In genomic region chr15:44735482-44736260, GRCh38 we compare ENCODE assay signal across 8 cellular contexts. TPM values are rescaled to one million over a fixed set of nuclear protein-coding genes. Genes with fewer than 3 reads are reported as not detected.
DNase-seq lines count a peak whose midpoint lies in the region; ATAC-seq and TF ChIP-seq lines count a peak whose summit lies in the region.

No MANE protein-coding gene starts in this region.

- no peaks in the 10 kb centered on the region for H3K27me3 Mint-ChIP-seq in activated CD4-positive, alpha-beta memory T cell treated with anti-CD3 and anti-CD28 coated beads for 36 hours
- no peaks in the 10 kb centered on the region for H3K27me3 Mint-ChIP-seq in type B pancreatic cell

- H3K36me3 ChIP-seq in BLaER1 (peaks cover 9% of the 10 kb centered on the region; the same call in 1 of the 2 replicates), left lung (peaks cover 0 to 9% of the 10 kb centered on the region in 2 donors)

- H3K9me3 Mint-ChIP-seq in activated CD4-positive, alpha-beta memory T cell treated with anti-CD3 and anti-CD28 coated beads for 36 hours: peaks cover under 1% of the 10 kb centered on the region
- H3K9me3 Mint-ChIP-seq in type B pancreatic cell: no peaks in the 10 kb centered on the region

- peak overlapping the region; percentile 38; the same call in 1 of the 2 replicates for H3K9ac ChIP-seq in BLaER1

- peak; percentile 82 for DNase-seq in activated CD4-positive, alpha-beta memory T cell treated with anti-CD3 and anti-CD28 coated beads for 36 hours
- no peak for DNase-seq in left lung
- no peak for DNase-seq in type B pancreatic cell (ENCODE audit: extremely low spot score, unreplicated experiment)
- DNase-seq in NCI-H187 (lab: John Stamatoyannopoulos, UW): no peak

- H3K4me2 ChIP-seq in BLaER1: peak overlapping the region; percentile 65

- ATAC-seq in HG02759 (IDR thresholded peaks at IDR 0.05; ENCODE audit: unreplicated experiment): peak; percentile 47
- ATAC-seq in left lung: peak; percentile 70
- no peak for ATAC-seq in HG03460 (IDR thresholded peaks at IDR 0.05; ENCODE audit: unreplicated experiment)
- no peak for ATAC-seq in GM18868 (IDR thresholded peaks at IDR 0.05; ENCODE audit: unreplicated experiment)

- CTCF ChIA-PET in activated CD4-positive, alpha-beta memory T cell treated with anti-CD3 and anti-CD28 coated beads for 36 hours (lab: Charles Lee): interaction anchor here (0.6 to 7.6 kb wide), 20 partner anchors 9 to 190 kb away, joined by 3 to 209 read pairs (median 8); partner anchors contain the start of genes B2M, PATL2 and SPG11

- H3K27me3 ChIP-seq in BLaER1 (no peaks in the 10 kb centered on the region), left lung (no peaks in the 10 kb centered on the region)

- intact Hi-C loops in activated CD4-positive, alpha-beta memory T cell treated with anti-CD3 and anti-CD28 coated beads for 36 hours (cut with micrococcal nuclease): loop anchor here (1.0 to 2.0 kb wide), 4 partner anchors 7 to 72 kb away; partner anchors contain the start of genes B2M, PATL2 and SPG11
- intact Hi-C loops in left lung (cut with DNase I): loop anchor here (5.0 to 10.0 kb wide), 2 partner anchors 71 to 73 kb away; partner anchors contain the start of gene SPG11 (in 2 of the 2)

- H3K9me3 ChIP-seq in BLaER1 (no peaks in the 10 kb centered on the region), left lung (no peaks in the 10 kb centered on the region)

- H3K27ac ChIP-seq in BLaER1 (peak overlapping the region; percentile 66), left lung (peak overlapping the region; percentile 59 to 78)

- no peak overlapping the region for H3K4me3 ChIP-seq in BLaER1
- no peak overlapping the region for H3K4me3 ChIP-seq in left lung

- peaks cover 63% of the 10 kb centered on the region for H3K4me1 Mint-ChIP-seq in activated CD4-positive, alpha-beta memory T cell treated with anti-CD3 and anti-CD28 coated beads for 36 hours (ENCODE audit: low read depth)
- peaks cover 5% of the 10 kb centered on the region for H3K4me1 Mint-ChIP-seq in type B pancreatic cell (ENCODE audit: unreplicated experiment)

- peak overlapping the region; percentile 81 for H3K4me3 Mint-ChIP-seq in activated CD4-positive, alpha-beta memory T cell treated with anti-CD3 and anti-CD28 coated beads for 36 hours
- H3K4me3 Mint-ChIP-seq in type B pancreatic cell: no peak overlapping the region

- H4K20me1 ChIP-seq in BLaER1: no peaks in the 10 kb centered on the region

- H3K27ac Mint-ChIP-seq in activated CD4-positive, alpha-beta memory T cell treated with anti-CD3 and anti-CD28 coated beads for 36 hours: peak overlapping the region; percentile 96
- peak overlapping the region; percentile 12 for H3K27ac Mint-ChIP-seq in type B pancreatic cell

- H3K36me3 Mint-ChIP-seq in activated CD4-positive, alpha-beta memory T cell treated with anti-CD3 and anti-CD28 coated beads for 36 hours: peaks cover 34% of the 10 kb centered on the region
- peaks cover 8% of the 10 kb centered on the region for H3K36me3 Mint-ChIP-seq in type B pancreatic cell

- H3K4me1 ChIP-seq in BLaER1 (peaks cover 23% of the 10 kb centered on the region), left lung (peaks cover 5 to 43% of the 10 kb centered on the region in 2 donors)

- POLR2A ChIA-PET in activated CD4-positive, alpha-beta memory T cell treated with anti-CD3 and anti-CD28 coated beads for 36 hours (lab: Charles Lee): interaction anchor here (0.6 to 21.9 kb wide), 17 partner anchors 8 to 434 kb away, joined by 3 to 1161 read pairs (median 4); partner anchors contain the start of genes B2M, PATL2 and SPG11

- TF ChIP-seq CTCF in left lung (IDR thresholded peaks at IDR 0.05) (no peak), type B pancreatic cell (conservative IDR thresholded peaks at IDR 0.05) (no peak)

RNA-seq across cellular contexts. Expression of gene TRIM69, which starts 0.7 kb away (rescaled TPM):
- 10 to 100 TPM; 76.0 to 78.0 TPM for total RNA-seq in activated CD4-positive, alpha-beta memory T cell treated with anti-CD3 and anti-CD28 coated beads for 36 hours
- total RNA-seq in left lung: 10 to 100 TPM; 26.6 to 30.8 TPM
- 24.9 and 30.9 TPM in 2 replicates for total RNA-seq in type B pancreatic cell (ENCODE audit: low replicate concordance)

RNA-seq across cellular contexts. Expression of gene B2M, which starts 24.4 kb away (rescaled TPM):
- 1,000 to 10,000 TPM; 6,098 to 6,314 TPM for total RNA-seq in activated CD4-positive, alpha-beta memory T cell treated with anti-CD3 and anti-CD28 coated beads for 36 hours
- total RNA-seq in left lung (1,000 to 10,000 TPM; 4,127 to 5,072 TPM), type B pancreatic cell (ENCODE audit: low replicate concordance) (400 and 519 TPM in 2 replicates)

RNA-seq across cellular contexts. Expression of gene PATL2, which starts 24.5 kb away (rescaled TPM):
- 10 to 100 TPM; 16.5 to 17.2 TPM for total RNA-seq in activated CD4-positive, alpha-beta memory T cell treated with anti-CD3 and anti-CD28 coated beads for 36 hours
- 1 to 10 TPM; 1.7 to 3.8 TPM for total RNA-seq in left lung
- 1.0 and 1.2 TPM in 2 replicates for total RNA-seq in type B pancreatic cell (ENCODE audit: low replicate concordance)

Comparison
In these comparisons a context has a peak if more than half of its experiments do, and no peak if none do; other contexts are left out.
1. ATAC-seq: peak in HG02759 (single experiment) and left lung (single experiment); none in HG03460 (single experiment) and GM18868 (single experiment).